24 cellular contexts compared by ENCODE assay signal in the genomic region with DNA sequence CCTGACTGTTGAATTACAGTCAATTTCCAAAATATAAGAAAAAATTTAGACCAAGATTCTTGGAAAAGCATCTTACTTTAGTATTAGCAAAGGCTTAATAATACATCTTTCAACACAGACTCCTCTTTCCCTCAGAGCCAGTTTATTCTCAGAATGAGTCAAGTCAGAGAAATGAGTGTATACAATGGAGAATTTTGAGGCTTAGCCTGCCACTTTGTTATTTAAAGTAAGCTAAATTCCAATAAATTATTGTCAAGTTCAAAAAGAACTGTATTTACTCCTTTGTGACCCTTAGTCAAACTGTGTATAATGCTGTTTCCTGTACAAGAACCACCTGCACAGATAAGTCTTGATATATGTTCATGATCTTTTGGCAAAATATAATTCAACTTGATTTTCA.
"Had no signal": no experiment of that assay in that cellular context is flagged by ENCODE, and none has a peak within 500 bp of the region (broad histone marks: within the 10 kb centered on the region; RNA-seq: fewer than 3 reads in every experiment).

No MANE protein-coding gene starts in this region.

- H3K36me3 ChIP-seq: Peyer's patch, SJCRH30 had no signal

- H3K4me1 ChIP-seq: Peyer's patch, SJCRH30 had no signal

- H3K4me3 ChIP-seq: K562, Peyer's patch, SJCRH30 had no signal

- H3K4me1 Mint-ChIP-seq: IgD-negative memory B cell had no signal

- H3K4me2 ChIP-seq: KMS-11 had no signal

- ATAC-seq: K562, PC-3, Right ventricle myocardium inferior, SK-N-SH treated with all-trans-retinoic acid at 6 μM for 48 hours had no signal

- H3K27me3 Mint-ChIP-seq: IgD-negative memory B cell had no signal

- H3K36me3 Mint-ChIP-seq: IgD-negative memory B cell had no signal

- DNase-seq: Kasumi-1; MM.1S; NCI-H1436; NCI-H187; NCI-H2029; NCI-H2081 treated with DMSO at 0.1 percent for 48 hours; NCI-H2171; NCI-H226; NCI-H446; NCI-H510A; NCI-H526; NCI-H748 treated with DMSO at 0.1 percent for 48 hours; NK-92 treated with Interleukin-12 subunit alpha and Interleukin-12 subunit beta, amount 100 ng/mL, for 24 hours; PC-3; Peyer's patch; SHP77 treated with DMSO at 0.1 percent for 48 hours; SJCRH30; T-helper 1 cell had no signal

- H3K27me3 ChIP-seq: Peyer's patch, SJCRH30 had no signal

- H3K4me3 Mint-ChIP-seq: IgD-negative memory B cell had no signal

- H3K27ac ChIP-seq: HL-60, KMS-11, Peyer's patch, SJCRH30 had no signal

- H3K9me3 ChIP-seq: Peyer's patch, SJCRH30 had no signal

- H3K9ac ChIP-seq: KMS-11 had no signal
